Comparison of ENCODE assay signal across 23 cellular contexts in genomic region chr17:82639628-82640027, GRCh38. TPM values are rescaled to one million over a fixed set of nuclear protein-coding genes. Genes with fewer than 3 reads are reported as not detected.
DNase-seq lines count a peak whose midpoint lies in the region; ATAC-seq and TF ChIP-seq lines count a peak whose summit lies in the region.
"Had no signal": no experiment of that assay in that cellular context is flagged by ENCODE, and none has a peak within 500 bp of the region (broad histone marks: within the 10 kb centered on the region; RNA-seq: fewer than 3 reads in every experiment).

No MANE protein-coding gene starts in this region.

- ATAC-seq in T-helper 17 cell, result no peak
- ATAC-seq in esophagus mucosa, result peak; percentile 40
- no peak for ATAC-seq in GM19452 (IDR thresholded peaks at IDR 0.05; ENCODE audit: unreplicated experiment)

- TF ChIP-seq CTCF in Calu3 (IDR thresholded peaks at IDR 0.05; ENCODE audit: unreplicated experiment) (no peak), progenitor cell of endocrine pancreas (IDR thresholded peaks at IDR 0.05; ENCODE audit: unreplicated experiment) (no peak)

- CTCF ChIA-PET in Calu3 (lab: Charles Lee), result no interaction called here

- no peak for DNase-seq in Calu3
- no peak for DNase-seq in T-helper 17 cell
- no peak for DNase-seq in progenitor cell of endocrine pancreas (ENCODE audit: low spot score, unreplicated experiment)
- DNase-seq in activated gamma-delta T cell (lab: John Stamatoyannopoulos, UW), result no peak
- DNase-seq in pons (ENCODE audit: low spot score), result no peak
- no peak for DNase-seq in SHP77 treated with DMSO at 0.1 percent for 48 hours (lab: John Stamatoyannopoulos, UW)
- DNase-seq: activated CD8-positive, alpha-beta memory T cell treated with anti-CD3 and anti-CD28 coated beads for 24 hours; activated T-cell treated with anti-CD3 and anti-CD28 coated beads, Interleukin-2, amount 50 U/mL, for 1 hour; brain microvascular endothelial cell; C1 segment of cervical spinal cord; DND-41; effector memory CD4-positive, alpha-beta T cell; hippocampal formation; left ventricle myocardium inferior; MG63; NCI-H1417; NCI-H446 treated with DMSO at 0.1 percent for 48 hours; nephron progenitor cell; SIG-M5 had no signal

- H3K36me3 Mint-ChIP-seq in Calu3 (ENCODE audit: insufficient read depth, unreplicated experiment) (peaks cover 86% of the 10 kb centered on the region), T-helper 17 cell (ENCODE audit: low read depth) (peaks cover 3% of the 10 kb centered on the region), progenitor cell of endocrine pancreas (ENCODE audit: insufficient read depth) (peaks cover 47% of the 10 kb centered on the region)

- intact Hi-C loops in Calu3 (cut with micrococcal nuclease; ENCODE audit: unreplicated experiment), result no loop called here

- H3K9me3 Mint-ChIP-seq in Calu3 (ENCODE audit: low read depth, unreplicated experiment) (peaks cover 9% of the 10 kb centered on the region), progenitor cell of endocrine pancreas (ENCODE audit: low read depth) (peaks cover 13% of the 10 kb centered on the region)
- H3K9me3 Mint-ChIP-seq: nephron progenitor cell had no signal

- no peaks in the 10 kb centered on the region for H3K9me3 ChIP-seq in T-helper 17 cell (ENCODE audit: control insufficient read depth, low read length, poor library complexity, severe bottlenecking)
- H3K9me3 ChIP-seq: esophagus muscularis mucosa, HAP-1, left ventricle myocardium inferior, MG63 had no signal

- H3K4me3 Mint-ChIP-seq in Calu3 (ENCODE audit: low read depth, unreplicated experiment), result no peak overlapping the region
- no peak overlapping the region for H3K4me3 Mint-ChIP-seq in T-helper 17 cell
- no peak overlapping the region for H3K4me3 Mint-ChIP-seq in progenitor cell of endocrine pancreas (ENCODE audit: low read depth)
- H3K4me3 Mint-ChIP-seq: nephron progenitor cell had no signal

- H3K27me3 Mint-ChIP-seq in Calu3 (ENCODE audit: unreplicated experiment) (peaks cover 7% of the 10 kb centered on the region), T-helper 17 cell (no peaks in the 10 kb centered on the region), progenitor cell of endocrine pancreas (no peaks in the 10 kb centered on the region)

- peaks cover 25% of the 10 kb centered on the region for H3K4me1 Mint-ChIP-seq in Calu3 (ENCODE audit: low read depth, unreplicated experiment)
- H3K4me1 Mint-ChIP-seq in T-helper 17 cell, result peaks cover 19% of the 10 kb centered on the region
- H3K4me1 Mint-ChIP-seq in progenitor cell of endocrine pancreas (ENCODE audit: low read depth), result peaks cover 18% of the 10 kb centered on the region

- H3K27ac Mint-ChIP-seq in Calu3 (ENCODE audit: unreplicated experiment) (peak overlapping the region; percentile 74), T-helper 17 cell (peak overlapping the region; percentile 39), progenitor cell of endocrine pancreas (peak overlapping the region; percentile 17)
- H3K27ac Mint-ChIP-seq: nephron progenitor cell had no signal

- BruUV-seq in Calu3 (replicated peaks; lab: Mats Ljungman, UMichigan), result no TSS peak

RNA-seq across cellular contexts. Expression of gene WDR45B, which starts 8.6 kb away (rescaled TPM):
- 106 and 108 TPM in 2 replicates for total RNA-seq in Calu3 (2022)
- total RNA-seq in T-helper 17 cell, result 10 to 100 TPM; 65.6 to 67.1 TPM
- 63.8 TPM for total RNA-seq in esophagus mucosa
- 75.8 and 77.6 TPM in 2 replicates for total RNA-seq in progenitor cell of endocrine pancreas

RNA-seq across cellular contexts. Expression of gene RAB40B, which starts 58.9 kb away (rescaled TPM):
- 20.5 and 21.9 TPM in 2 replicates for total RNA-seq in Calu3 (2022)
- total RNA-seq in T-helper 17 cell, result 1 to 10 TPM; 4.0 to 5.3 TPM
- total RNA-seq in esophagus mucosa, result 6.6 TPM
- total RNA-seq in progenitor cell of endocrine pancreas, result 13.3 and 14.3 TPM in 2 replicates

Comparison
In these comparisons a context has a peak if more than half of its experiments do, and no peak if none do; other contexts are left out.
1. H3K27ac Mint-ChIP-seq: peak in every context shown above with its lines; median percentile 74 in Calu3; 39 in T-helper 17 cell; 17 in progenitor cell of endocrine pancreas.